ENCODE assay signal across 9 cellular contexts in the genomic region with DNA sequence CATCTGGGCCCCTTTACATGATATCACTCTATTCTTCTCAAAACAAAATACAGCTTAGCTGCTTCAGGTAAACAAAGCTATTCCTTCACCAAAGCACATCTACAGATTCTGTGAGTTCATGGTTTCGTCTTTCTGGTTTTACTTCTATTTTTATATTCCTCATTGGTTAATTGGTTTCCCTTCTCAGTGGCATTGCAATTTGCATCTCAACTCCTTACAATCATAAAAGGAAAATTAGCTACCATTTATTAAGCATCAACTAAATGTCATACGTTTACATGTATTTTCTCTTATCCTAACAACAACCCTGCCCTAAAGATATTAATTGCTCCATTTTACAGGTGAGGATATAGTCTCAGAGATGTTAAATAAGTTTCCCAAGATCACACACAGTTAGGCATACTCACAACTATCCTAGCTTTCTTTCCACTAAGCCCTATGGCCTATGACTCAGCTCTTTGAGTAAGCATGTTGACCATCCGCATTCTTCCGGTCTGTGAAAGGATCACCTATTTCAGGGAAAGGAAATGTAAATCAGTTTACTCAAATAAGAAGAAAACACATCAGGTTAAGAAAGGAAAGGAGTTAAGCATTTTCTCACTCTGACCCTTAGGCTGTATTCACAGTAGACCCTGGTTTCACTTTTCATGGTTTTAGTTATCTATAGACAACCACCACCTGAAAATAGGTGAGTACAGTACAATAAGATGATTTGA.
DNase-seq lines count a peak whose midpoint lies in the region; FAIRE-seq and TF ChIP-seq lines count a peak whose summit lies in the region.
"Had no signal": no experiment of that assay in that cellular context is flagged by ENCODE, and none has a peak within 500 bp of the region (broad histone marks: within the 10 kb centered on the region; RNA-seq: fewer than 3 reads in every experiment).

No MANE protein-coding gene starts in this region.

- no peaks in the 10 kb centered on the region for H4K20me1 ChIP-seq in GM23248 (ENCODE audit: insufficient read depth)
- no peaks in the 10 kb centered on the region for H4K20me1 ChIP-seq in hepatocyte (ENCODE audit: insufficient read depth, poor library complexity, severe bottlenecking)

- no peak overlapping the region for H3K4me3 Mint-ChIP-seq in activated T-helper 1 cell treated with anti-CD3 and anti-CD28 coated beads, Interleukin-12 subunit alpha, Interleukin-12 subunit beta, Interleukin-2, Interleukin-4 antibody, amounts not matched to agents 30 ng/mL and 10 ng/mL and 1 ng/mL, durations not matched to agents 14 hours and 24 hours and 36 hours

- H3K27ac Mint-ChIP-seq in activated T-helper 1 cell treated with anti-CD3 and anti-CD28 coated beads, Interleukin-12 subunit alpha, Interleukin-12 subunit beta, Interleukin-2, Interleukin-4 antibody, amounts not matched to agents 30 ng/mL and 10 ng/mL and 1 ng/mL, durations not matched to agents 14 hours and 24 hours and 36 hours = no peak overlapping the region

- H3K79me2 ChIP-seq in GM23248 (ENCODE audit: insufficient read depth) (no peaks in the 10 kb centered on the region), hepatocyte (no peaks in the 10 kb centered on the region)

- H3K4me1 ChIP-seq in GM23248 (ENCODE audit: insufficient read depth) (no peaks in the 10 kb centered on the region), hepatocyte (ENCODE audit: insufficient read depth) (no peaks in the 10 kb centered on the region)
- H3K4me1 ChIP-seq: SJSA1 had no signal

- no peak for TF ChIP-seq POLR2A in GM12892 (IDR thresholded peaks at IDR 0.05; ENCODE audit: low read depth, low read length)

- H3K9me3 ChIP-seq in GM23248 (ENCODE audit: low read depth) = no peaks in the 10 kb centered on the region
- no peaks in the 10 kb centered on the region for H3K9me3 ChIP-seq in hepatocyte (ENCODE audit: low read depth)
- H3K9me3 ChIP-seq: SJSA1 had no signal

- H3K9me3 Mint-ChIP-seq in activated T-helper 1 cell treated with anti-CD3 and anti-CD28 coated beads, Interleukin-12 subunit alpha, Interleukin-12 subunit beta, Interleukin-2, Interleukin-4 antibody, amounts not matched to agents 30 ng/mL and 10 ng/mL and 1 ng/mL, durations not matched to agents 14 hours and 24 hours and 36 hours = no peaks in the 10 kb centered on the region

- no peaks in the 10 kb centered on the region for H3K27me3 Mint-ChIP-seq in activated T-helper 1 cell treated with anti-CD3 and anti-CD28 coated beads, Interleukin-12 subunit alpha, Interleukin-12 subunit beta, Interleukin-2, Interleukin-4 antibody, amounts not matched to agents 30 ng/mL and 10 ng/mL and 1 ng/mL, durations not matched to agents 14 hours and 24 hours and 36 hours (ENCODE audit: insufficient read depth)

- H3K27ac ChIP-seq in GM23248 (no peak overlapping the region), hepatocyte (peak overlapping the region; percentile 36)
- H3K27ac ChIP-seq: SJSA1 had no signal

- H3K36me3 ChIP-seq in GM23248 (ENCODE audit: low read depth) (no peaks in the 10 kb centered on the region), hepatocyte (replicated peaks; ENCODE audit: insufficient read depth, low read depth) (no peaks in the 10 kb centered on the region)
- H3K36me3 ChIP-seq: SJSA1 had no signal

- no peak overlapping the region for H3K9ac ChIP-seq in GM23248

- H3K4me3 ChIP-seq in GM23248 = no peak overlapping the region
- H3K4me3 ChIP-seq in hepatocyte = no peak overlapping the region
- H3K4me3 ChIP-seq: SJSA1 had no signal

- no peaks in the 10 kb centered on the region for H3F3A ChIP-seq in GM23248 (ENCODE audit: insufficient read depth)

- H3K9me2 ChIP-seq in GM23248 (ENCODE audit: insufficient read depth) (no peaks in the 10 kb centered on the region), hepatocyte (replicated peaks; ENCODE audit: insufficient read depth) (no peaks in the 10 kb centered on the region)

- peak; percentile 74 for FAIRE-seq in GM12892 (lab: Jason Lieb, UNC)

- 74 to 80% methylated on average over 4 of the region's 4 CpGs for WGBS in GM23248 (ENCODE audit: low coverage in 1 of 2, low lambda C conversion rate in 2 of 2, missing lambda C conversion rate in 2 of 2), 2 experiments
- 61% methylated on average over 4 of the region's 4 CpGs for WGBS in hepatocyte (ENCODE audit: low lambda C conversion rate, missing lambda C conversion rate)

- in situ Hi-C loops in GM23248 (cut with MboI) = loop anchor here (10.0 kb wide), 2 partner anchors 62 to 108 kb away; no protein-coding TSS in a partner anchor

- DNase-seq in GM12892 (ENCODE audit: insufficient read length) (peak; percentile 1), GM23248 (peak; percentile 28), HS-5 (ENCODE audit: low read depth) (peak; percentile 41), hepatocyte (ENCODE audit: low spot score) (peak; percentile 61), HuH-7 (ENCODE audit: low spot score) (no peak), SK-N-DZ (ENCODE audit: low spot score) (no peak), mesenteric fat pad (ENCODE audit: low spot score) (no peak)
- no peak for DNase-seq in activated T-helper 1 cell treated with anti-CD3 and anti-CD28 coated beads, Interleukin-12 subunit alpha, Interleukin-12 subunit beta, Interleukin-2, Interleukin-4 antibody, amounts not matched to agents 30 ng/mL and 10 ng/mL and 1 ng/mL, durations not matched to agents 14 hours and 24 hours and 36 hours (ENCODE audit: low spot score)

- H3K36me3 Mint-ChIP-seq in activated T-helper 1 cell treated with anti-CD3 and anti-CD28 coated beads, Interleukin-12 subunit alpha, Interleukin-12 subunit beta, Interleukin-2, Interleukin-4 antibody, amounts not matched to agents 30 ng/mL and 10 ng/mL and 1 ng/mL, durations not matched to agents 14 hours and 24 hours and 36 hours (ENCODE audit: low read depth) = no peaks in the 10 kb centered on the region

- H3K27me3 ChIP-seq in GM23248 (replicated peaks; ENCODE audit: insufficient read depth) = no peaks in the 10 kb centered on the region
- peaks cover 4% of the 10 kb centered on the region for H3K27me3 ChIP-seq in hepatocyte
- H3K27me3 ChIP-seq: SJSA1 had no signal

- intact Hi-C loops in activated T-helper 1 cell treated with anti-CD3 and anti-CD28 coated beads, Interleukin-12 subunit alpha, Interleukin-12 subunit beta, Interleukin-2, Interleukin-4 antibody, amounts not matched to agents 30 ng/mL and 10 ng/mL and 1 ng/mL, durations not matched to agents 14 hours and 24 hours and 36 hours (cut with micrococcal nuclease) = no loop called here

- H2AFZ ChIP-seq in GM23248 (no peak overlapping the region), hepatocyte (no peak overlapping the region)

- no peak for TF ChIP-seq CTCF in hepatocyte (IDR thresholded peaks at IDR 0.05; ENCODE audit: poor library complexity)

- no peaks in the 10 kb centered on the region for H3K4me1 Mint-ChIP-seq in activated T-helper 1 cell treated with anti-CD3 and anti-CD28 coated beads, Interleukin-12 subunit alpha, Interleukin-12 subunit beta, Interleukin-2, Interleukin-4 antibody, amounts not matched to agents 30 ng/mL and 10 ng/mL and 1 ng/mL, durations not matched to agents 14 hours and 24 hours and 36 hours (ENCODE audit: low read depth)

- H3K4me2 ChIP-seq in GM23248 (ENCODE audit: unreplicated experiment) (no peak overlapping the region), hepatocyte (no peak overlapping the region)

Comparison
In these comparisons a context has a peak if more than half of its experiments do, and no peak if none do; other contexts are left out.
1. DNase-seq: peak in GM12892 (single experiment), GM23248 (single experiment), HS-5 (single experiment) and hepatocyte (single experiment); none in activated T-helper 1 cell treated with anti-CD3 and anti-CD28 coated beads, Interleukin-12 subunit alpha, Interleukin-12 subunit beta, Interleukin-2, Interleukin-4 antibody, amounts not matched to agents 30 ng/mL and 10 ng/mL and 1 ng/mL, durations not matched to agents 14 hours and 24 hours and 36 hours (single experiment), HuH-7 (single experiment), SK-N-DZ (single experiment) and mesenteric fat pad (single experiment).